9 cellular contexts compared by ENCODE assay signal in genomic region chr20:3932277-3933073, GRCh38. TPM values are rescaled to one million over a fixed set of nuclear protein-coding genes. Genes with fewer than 3 reads are reported as not detected.
A peak's percentile ranks its signal among the peaks of the same experiment; 100 is the strongest.
DNase-seq lines count a peak whose midpoint lies in the region; ATAC-seq, FAIRE-seq and TF ChIP-seq lines count a peak whose summit lies in the region.
"Had no signal": no experiment of that assay in that cellular context is flagged by ENCODE, and none has a peak within 500 bp of the region (broad histone marks: within the 10 kb centered on the region; RNA-seq: fewer than 3 reads in every experiment).

No MANE protein-coding gene starts in this region.

- CTCF ChIA-PET in activated CD8-positive, alpha-beta memory T cell treated with anti-CD3 and anti-CD28 coated beads, Interleukin-2, amount 10 ng/mL, durations not matched to agents 7 days and 5 days (lab: Charles Lee), result interaction anchor here (1.0 to 2.0 kb wide), 3 partner anchors 46 to 153 kb away, joined by 3 to 6 read pairs (median 4); no protein-coding TSS in a partner anchor

- H4K20me1 ChIP-seq in astrocyte (ENCODE audit: insufficient read depth, low read length), result peaks cover 15% of the 10 kb centered on the region

- no peak for DNase-seq in activated CD8-positive, alpha-beta memory T cell treated with anti-CD3 and anti-CD28 coated beads, Interleukin-2, amount 10 ng/mL, durations not matched to agents 7 days and 5 days
- no peak for DNase-seq in activated CD8-positive, alpha-beta memory T cell treated with anti-CD3 and anti-CD28 coated beads, Interleukin-2, amount 50 U/mL, for 4 hours
- DNase-seq in astrocyte (ENCODE audit: low read depth) (no peak), left lung (no peak), tibial artery (no peak), SKM-1 treated with dmso at 0.1 percent for 144 hours (lab: John Stamatoyannopoulos, UW; ENCODE audit: unreplicated experiment) (no peak)
- no peak for DNase-seq in activated effector memory CD4-positive, alpha-beta T cell treated with Interleukin-2 at 50 U/mL for 16 hours

- H3K36me3 ChIP-seq in astrocyte (ENCODE audit: insufficient read depth, low read length) (peaks cover 6% of the 10 kb centered on the region), left lung (peaks cover 0 to 47% of the 10 kb centered on the region in 2 donors), tibial artery (peaks cover 0 to 15% (median 0%) of the 10 kb centered on the region in 3 donors)

- H3K79me2 ChIP-seq in astrocyte (ENCODE audit: insufficient read depth, low read length), result no peaks in the 10 kb centered on the region

- H3K27me3 ChIP-seq in astrocyte (ENCODE audit: insufficient read depth, low read length) (no peaks in the 10 kb centered on the region), left lung (no peaks in the 10 kb centered on the region), tibial artery (no peaks in the 10 kb centered on the region)

- H3K36me3 Mint-ChIP-seq in activated CD8-positive, alpha-beta memory T cell treated with anti-CD3 and anti-CD28 coated beads, Interleukin-2, amount 10 ng/mL, durations not matched to agents 7 days and 5 days, result peaks cover 4% of the 10 kb centered on the region
- H3K36me3 Mint-ChIP-seq in astrocyte (ENCODE audit: low read depth, unreplicated experiment), result peaks cover 24% of the 10 kb centered on the region

- peak; percentile 50 for ATAC-seq in activated CD8-positive, alpha-beta memory T cell treated with anti-CD3 and anti-CD28 coated beads, Interleukin-2, amount 10 ng/mL, durations not matched to agents 7 days and 5 days
- ATAC-seq in left lung (peak; percentile 51), GM21717 (IDR thresholded peaks at IDR 0.05; ENCODE audit: unreplicated experiment) (no peak)

- H3K4me1 Mint-ChIP-seq in activated CD8-positive, alpha-beta memory T cell treated with anti-CD3 and anti-CD28 coated beads, Interleukin-2, amount 10 ng/mL, durations not matched to agents 7 days and 5 days, result peaks cover 26% of the 10 kb centered on the region
- peaks cover 24% of the 10 kb centered on the region for H3K4me1 Mint-ChIP-seq in astrocyte (ENCODE audit: low read depth, unreplicated experiment)

- peak overlapping the region; percentile 66 for H3K27ac Mint-ChIP-seq in activated CD8-positive, alpha-beta memory T cell treated with anti-CD3 and anti-CD28 coated beads, Interleukin-2, amount 10 ng/mL, durations not matched to agents 7 days and 5 days
- H3K27ac Mint-ChIP-seq in astrocyte (ENCODE audit: unreplicated experiment), result peak overlapping the region; percentile 47

- H3K9me3 Mint-ChIP-seq in activated CD8-positive, alpha-beta memory T cell treated with anti-CD3 and anti-CD28 coated beads, Interleukin-2, amount 10 ng/mL, durations not matched to agents 7 days and 5 days (ENCODE audit: low read depth), result no peaks in the 10 kb centered on the region
- H3K9me3 Mint-ChIP-seq in astrocyte (ENCODE audit: unreplicated experiment), result peaks cover under 1% of the 10 kb centered on the region

- no peak overlapping the region for H3K4me3 ChIP-seq in astrocyte (ENCODE audit: insufficient read depth, low read depth, low read length)
- H3K4me3 ChIP-seq in left lung, result peak overlapping the region; percentile 16 to 25
- peak overlapping the region; percentile 46 to 48 for H3K4me3 ChIP-seq in tibial artery

- H3K4me1 ChIP-seq in astrocyte (ENCODE audit: insufficient read depth, low read length) (no peaks in the 10 kb centered on the region), left lung (peaks cover 8 to 69% of the 10 kb centered on the region in 2 donors), tibial artery (peaks cover 0 to 91% (median 52%) of the 10 kb centered on the region in 4 donors)

- H3K4me2 ChIP-seq in astrocyte (ENCODE audit: low read length), result peak overlapping the region; percentile 43

- peak overlapping the region; percentile 24 for H3K4me3 Mint-ChIP-seq in activated CD8-positive, alpha-beta memory T cell treated with anti-CD3 and anti-CD28 coated beads, Interleukin-2, amount 10 ng/mL, durations not matched to agents 7 days and 5 days
- H3K4me3 Mint-ChIP-seq in astrocyte (ENCODE audit: unreplicated experiment), result no peak overlapping the region

- H3K9ac ChIP-seq in astrocyte (ENCODE audit: low read length), result no peak overlapping the region

- FAIRE-seq in astrocyte (lab: Jason Lieb, UNC), result no peak
- FAIRE-seq: G401.6 had no signal

- H3K27ac ChIP-seq in astrocyte (ENCODE audit: low read depth, low read length), result no peak overlapping the region
- H3K27ac ChIP-seq in left lung, result peak overlapping the region; percentile 66 to 69
- H3K27ac ChIP-seq in tibial artery, result peak overlapping the region; percentile 62 to 76

- no peak overlapping the region for H2AFZ ChIP-seq in astrocyte (ENCODE audit: low read depth, low read length)

- H3K9me3 ChIP-seq in astrocyte (ENCODE audit: insufficient read depth, low read depth, low read length) (no peaks in the 10 kb centered on the region), left lung (no peaks in the 10 kb centered on the region), tibial artery (no peaks in the 10 kb centered on the region)

- TF ChIP-seq CTCF in astrocyte (IDR thresholded peaks at IDR 0.05; ENCODE audit: insufficient read depth, low read depth, low read length) (no peak), left lung (IDR thresholded peaks at IDR 0.05) (no peak), tibial artery (IDR thresholded peaks at IDR 0.05) (no peak)

- no peaks in the 10 kb centered on the region for H3K27me3 Mint-ChIP-seq in activated CD8-positive, alpha-beta memory T cell treated with anti-CD3 and anti-CD28 coated beads, Interleukin-2, amount 10 ng/mL, durations not matched to agents 7 days and 5 days
- H3K27me3 Mint-ChIP-seq in astrocyte (ENCODE audit: low read depth, unreplicated experiment), result no peaks in the 10 kb centered on the region

- intact Hi-C loops in left lung (cut with DNase I) (no loop called here), tibial artery (cut with DNase I; ENCODE audit: low total_unique reads) (no loop called here)

RNA-seq across cellular contexts. Expression of gene PANK2, which starts 43.3 kb away (rescaled TPM):
- 10 to 100 TPM; 77.3 to 82.3 TPM for total RNA-seq in activated CD8-positive, alpha-beta memory T cell treated with anti-CD3 and anti-CD28 coated beads, Interleukin-2, amount 10 ng/mL, durations not matched to agents 7 days and 5 days
- 51.5 and 59.3 TPM in 2 replicates for total RNA-seq in astrocyte
- 10 to 100 TPM; 39.4 to 47.8 TPM for total RNA-seq in left lung
